ENCODE assay signal across 20 cellular contexts in the genomic region with DNA sequence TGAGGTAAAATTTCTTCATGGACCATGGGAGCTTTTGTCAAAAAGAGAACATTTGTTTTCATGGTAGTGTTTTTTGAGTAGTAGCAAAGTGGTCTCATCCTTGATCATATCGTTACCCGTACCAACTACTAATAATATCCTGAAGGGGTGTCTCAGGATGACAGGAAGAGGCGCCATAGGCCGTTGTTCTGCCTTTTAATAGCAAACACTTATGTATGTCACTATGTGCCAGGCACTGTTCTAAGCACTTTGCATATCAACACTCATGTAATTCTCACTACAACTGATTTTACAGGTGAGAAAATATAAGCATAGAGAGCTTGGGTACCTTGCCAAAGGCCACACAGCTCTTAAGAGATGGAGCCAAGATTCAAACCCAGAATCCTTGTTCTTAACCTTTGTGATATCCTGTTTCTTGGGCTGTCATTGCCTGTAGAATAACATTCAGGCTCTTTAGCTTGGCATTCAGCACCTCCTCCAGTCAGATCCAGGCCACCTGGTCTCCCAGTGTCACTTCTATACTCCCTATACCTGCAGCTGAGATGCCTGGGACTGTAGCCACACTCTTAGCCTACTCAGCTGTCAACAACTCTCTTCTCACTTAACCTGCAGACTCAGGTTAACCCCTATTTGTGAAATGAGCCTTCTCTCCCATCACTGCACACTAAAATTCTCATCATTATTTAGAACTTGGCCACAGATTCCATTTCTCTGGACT.
"Had no signal": no experiment of that assay in that cellular context is flagged by ENCODE, and none has a peak within 500 bp of the region (broad histone marks: within the 10 kb centered on the region; RNA-seq: fewer than 3 reads in every experiment).

No MANE protein-coding gene starts in this region.

- H3K9me3 ChIP-seq: SJCRH30 had no signal

- DNase-seq: IMR-90, Karpas-422, KG1, MM.1S, NCI-H1092 treated with DMSO at 0.1 percent for 48 hours, NCI-H1436, NCI-H187, NCI-H2029, NCI-H2081 treated with DMSO at 0.1 percent for 48 hours, NCI-H2171, NCI-H226, NCI-H446, NCI-H510A, NCI-H524 treated with DMSO at 0.1 percent for 48 hours, NCI-H69, NCI-H774, RPMI8226, SHP77 treated with DMSO at 0.1 percent for 48 hours, SJCRH30 had no signal

- H3K27me3 ChIP-seq: SJCRH30 had no signal

- ATAC-seq: HepG2 had no signal

- H3K27ac ChIP-seq: SJCRH30 had no signal

- H3K4me3 ChIP-seq: SJCRH30 had no signal

- H3K4me1 ChIP-seq: SJCRH30 had no signal
